ENCODE assay signal across 18 cellular contexts in genomic region chr4:68389386-68389913, GRCh38. TPM values are rescaled to one million over a fixed set of nuclear protein-coding genes. Genes with fewer than 3 reads are reported as not detected.
"Had no signal": no experiment of that assay in that cellular context is flagged by ENCODE, and none has a peak within 500 bp of the region (broad histone marks: within the 10 kb centered on the region; RNA-seq: fewer than 3 reads in every experiment).

No MANE protein-coding gene starts in this region.

RNA-seq across cellular contexts. Expression of gene TMPRSS11E, which starts 57.8 kb away (rescaled TPM):
- total RNA-seq: heart left ventricle; left colon; left lung; liver; lower lobe of right lung; mucosa of gallbladder; naive thymus-derived CD8-positive, alpha-beta T cell; neural crest cell; omental fat pad; ovary; pulmonary artery endothelial cell; renal cortical epithelial cell; right atrium auricular region; right lobe of liver; skeletal muscle tissue; temporal lobe; tibial nerve; uterus had no signal
- polyA plus RNA-seq: heart left ventricle, liver, ovary had no signal
